ENCODE assay signal across 34 cellular contexts in genomic region chr22:48139776-48140175, GRCh38.
"Had no signal": no experiment of that assay in that cellular context is flagged by ENCODE, and none has a peak within 500 bp of the region (broad histone marks: within the 10 kb centered on the region; RNA-seq: fewer than 3 reads in every experiment).

No MANE protein-coding gene starts in this region.

- H3K4me1 ChIP-seq: adrenal gland, body of pancreas, breast epithelium had no signal

- H3K4me3 Mint-ChIP-seq: activated B cell treated with CpG ODN at 0.5 μM for 24 hours; activated CD4-positive, alpha-beta memory T cell treated with anti-CD3 and anti-CD28 coated beads for 36 hours; activated CD4-positive, alpha-beta T cell treated with anti-CD3 and anti-CD28 coated beads, Interleukin-2, amount 10 ng/mL, durations not matched to agents 24 days and 14 days; activated CD8-positive, alpha-beta T cell treated with anti-CD3 and anti-CD28 coated beads for 36 hours; activated naive CD4-positive, alpha-beta T cell treated with anti-CD3 and anti-CD28 coated beads for 36 hours; activated naive CD8-positive, alpha-beta T cell treated with anti-CD3 and anti-CD28 coated beads for 36 hours; activated T-cell treated with anti-CD3 and anti-CD28 coated beads, Interleukin-2, amount 50 U/mL, for 4 hours; activated T-cell treated with anti-CD3 and anti-CD28 coated beads, Interleukin-2, amount 50 U/mL, for 72 hours; activated T-helper 1 cell treated with anti-CD3 and anti-CD28 coated beads, Interleukin-12 subunit alpha, Interleukin-12 subunit beta, Interleukin-2, Interleukin-4 antibody, amounts not matched to agents 30 ng/mL and 10 ng/mL and 1 ng/mL, durations not matched to agents 14 hours and 24 hours and 36 hours; activated T-helper 17 cell treated with anti-CD3 and anti-CD28 coated beads, Interleukin-2, amount 50 U/mL, for 72 hours; central memory CD8-positive, alpha-beta T cell; T-cell; T-helper 17 cell had no signal

- H3K27ac Mint-ChIP-seq: activated B cell treated with CpG ODN at 0.5 μM for 24 hours; activated CD4-positive, alpha-beta memory T cell treated with anti-CD3 and anti-CD28 coated beads for 36 hours; activated CD4-positive, alpha-beta T cell treated with anti-CD3 and anti-CD28 coated beads, Interleukin-2, amount 10 ng/mL, durations not matched to agents 24 days and 14 days; activated CD8-positive, alpha-beta T cell treated with anti-CD3 and anti-CD28 coated beads for 36 hours; activated naive CD4-positive, alpha-beta T cell treated with anti-CD3 and anti-CD28 coated beads for 36 hours; activated naive CD8-positive, alpha-beta T cell treated with anti-CD3 and anti-CD28 coated beads for 36 hours; activated T-cell treated with anti-CD3 and anti-CD28 coated beads, Interleukin-2, amount 50 U/mL, for 72 hours; activated T-helper 1 cell treated with anti-CD3 and anti-CD28 coated beads, Interleukin-12 subunit alpha, Interleukin-12 subunit beta, Interleukin-2, Interleukin-4 antibody, amounts not matched to agents 30 ng/mL and 10 ng/mL and 1 ng/mL, durations not matched to agents 14 hours and 24 hours and 36 hours; activated T-helper 17 cell treated with anti-CD3 and anti-CD28 coated beads, Interleukin-2, amount 50 U/mL, for 72 hours; T-cell; T-helper 17 cell had no signal

- H3K36me3 Mint-ChIP-seq: activated CD4-positive, alpha-beta memory T cell treated with anti-CD3 and anti-CD28 coated beads for 36 hours; activated naive CD4-positive, alpha-beta T cell treated with anti-CD3 and anti-CD28 coated beads, Interleukin-2, amount 50 U/mL, for 72 hours; activated naive CD8-positive, alpha-beta T cell treated with anti-CD3 and anti-CD28 coated beads for 36 hours; T-cell had no signal

- H3K4me3 ChIP-seq: adrenal gland, body of pancreas, breast epithelium had no signal

- H3K9me3 ChIP-seq: adrenal gland, body of pancreas, breast epithelium had no signal

- H3K27ac ChIP-seq: adrenal gland, body of pancreas, brain microvascular endothelial cell, breast epithelium had no signal

- H3K27me3 ChIP-seq: adrenal gland, brain microvascular endothelial cell had no signal

- ATAC-seq: activated CD8-positive, alpha-beta T cell treated with anti-CD3 and anti-CD28 coated beads for 36 hours; activated naive CD4-positive, alpha-beta T cell treated with anti-CD3 and anti-CD28 coated beads, Interleukin-2, amount 50 U/mL, for 72 hours; activated T-cell treated with anti-CD3 and anti-CD28 coated beads, Interleukin-2, amount 50 U/mL, for 4 hours; activated T-cell treated with anti-CD3 and anti-CD28 coated beads, Interleukin-2, amount 50 U/mL, for 72 hours; activated T-helper 17 cell treated with anti-CD3 and anti-CD28 coated beads, Interleukin-2, amount 50 U/mL, for 72 hours; body of pancreas; T-cell; T-helper 17 cell had no signal

- H3K36me3 ChIP-seq: adrenal gland, brain microvascular endothelial cell, breast epithelium had no signal

- DNase-seq: activated B cell treated with CpG ODN at 0.5 μM for 24 hours; activated CD4-positive, alpha-beta memory T cell treated with anti-CD3 and anti-CD28 coated beads for 36 hours; activated CD4-positive, alpha-beta T cell treated with anti-CD3 and anti-CD28 coated beads for 4 hours; activated CD4-positive, alpha-beta T cell treated with anti-CD3 and anti-CD28 coated beads, Interleukin-2, amount 10 ng/mL, durations not matched to agents 24 days and 14 days; activated CD4-positive, alpha-beta T cell treated with anti-CD3 and anti-CD28 coated beads, Interleukin-2, amount 50 U/mL, for 1 hour; activated CD4-positive, alpha-beta T cell treated with anti-CD3 and anti-CD28 coated beads, Interleukin-2, amount 50 U/mL, for 4 hours; activated CD4-positive, CD25-positive, alpha-beta regulatory T cell treated with anti-CD3 and anti-CD28 coated beads, Interleukin-2, amount 50 U/mL, for 72 hours; activated CD8-positive, alpha-beta memory T cell treated with anti-CD3 and anti-CD28 coated beads, Interleukin-2, amount 50 U/mL, for 4 hours; activated CD8-positive, alpha-beta T cell treated with anti-CD3 and anti-CD28 coated beads for 36 hours; activated effector memory CD4-positive, alpha-beta T cell treated with anti-CD3 and anti-CD28 coated beads, Interleukin-2, amount 50 U/mL, for 16 hours; activated gamma-delta T cell treated with Interleukin-2 at 50 U/mL for 16 hours; activated naive CD4-positive, alpha-beta T cell; activated naive CD4-positive, alpha-beta T cell treated with anti-CD3 and anti-CD28 coated beads for 36 hours; activated naive CD4-positive, alpha-beta T cell treated with anti-CD3 and anti-CD28 coated beads, Interleukin-2, amount 50 U/mL, for 16 hours; activated naive CD8-positive, alpha-beta T cell treated with anti-CD3 and anti-CD28 coated beads for 36 hours; activated T-cell treated with anti-CD3 and anti-CD28 coated beads for 4 hours; activated T-cell treated with anti-CD3 and anti-CD28 coated beads, Interleukin-2, amount 50 U/mL, for 1 hour; activated T-cell treated with anti-CD3 and anti-CD28 coated beads, Interleukin-2, amount 50 U/mL, for 4 hours; activated T-cell treated with anti-CD3 and anti-CD28 coated beads, Interleukin-2, amount 50 U/mL, for 72 hours; adrenal gland; amniotic stem cell; aorta; body of pancreas; brain microvascular endothelial cell; caudate nucleus; cerebellar nuclear complex; T-cell; T-helper 17 cell; T1000 had no signal

- H3K4me1 Mint-ChIP-seq: activated CD4-positive, alpha-beta T cell treated with anti-CD3 and anti-CD28 coated beads, Interleukin-2, amount 10 ng/mL, durations not matched to agents 24 days and 14 days; activated T-helper 17 cell treated with anti-CD3 and anti-CD28 coated beads, Interleukin-2, amount 50 U/mL, for 72 hours had no signal

- H3K9me3 Mint-ChIP-seq: activated CD4-positive, alpha-beta memory T cell treated with anti-CD3 and anti-CD28 coated beads for 36 hours; activated CD4-positive, alpha-beta T cell treated with anti-CD3 and anti-CD28 coated beads, Interleukin-2, amount 10 ng/mL, durations not matched to agents 24 days and 14 days; activated CD8-positive, alpha-beta T cell treated with anti-CD3 and anti-CD28 coated beads for 36 hours; activated naive CD4-positive, alpha-beta T cell treated with anti-CD3 and anti-CD28 coated beads, Interleukin-2, amount 50 U/mL, for 72 hours; activated naive CD8-positive, alpha-beta T cell treated with anti-CD3 and anti-CD28 coated beads for 36 hours; activated T-cell treated with anti-CD3 and anti-CD28 coated beads, Interleukin-2, amount 50 U/mL, for 4 hours; activated T-cell treated with anti-CD3 and anti-CD28 coated beads, Interleukin-2, amount 50 U/mL, for 72 hours; activated T-helper 1 cell treated with anti-CD3 and anti-CD28 coated beads, Interleukin-12 subunit alpha, Interleukin-12 subunit beta, Interleukin-2, Interleukin-4 antibody, amounts not matched to agents 30 ng/mL and 10 ng/mL and 1 ng/mL, durations not matched to agents 14 hours and 24 hours and 36 hours; activated T-helper 17 cell treated with anti-CD3 and anti-CD28 coated beads, Interleukin-2, amount 50 U/mL, for 72 hours; central memory CD8-positive, alpha-beta T cell had no signal
